1 cellular context compared by ENCODE assay signal in genomic region chr3:10738688-10739372, GRCh38.
TF ChIP-seq lines count a peak whose summit lies in the region.

No MANE protein-coding gene starts in this region.

TF ChIP-seq in GM23338, 12 proteins besides CTCF, POLR2A, EP300 and RAD21 (continued from another document):
- no peak for TF ChIP-seq ZNF462 (CRISPR knock-in tag; IDR thresholded peaks at IDR 0.05)
